21 cellular contexts compared by ENCODE assay signal in genomic region chr10:74165530-74165901, GRCh38. TPM values are rescaled to one million over a fixed set of nuclear protein-coding genes. Genes with fewer than 3 reads are reported as not detected.
DNase-seq lines count a peak whose midpoint lies in the region; ATAC-seq, FAIRE-seq and TF ChIP-seq lines count a peak whose summit lies in the region.
"Had no signal": no experiment of that assay in that cellular context is flagged by ENCODE, and none has a peak within 500 bp of the region (broad histone marks: within the 10 kb centered on the region; RNA-seq: fewer than 3 reads in every experiment).

No MANE protein-coding gene starts in this region.

- CTCF ChIA-PET in T-cell (lab: Charles Lee) = interaction anchor here (0.5 to 0.7 kb wide), 3 partner anchors 98 to 1010 kb away, joined by 3 read pairs; no protein-coding TSS in a partner anchor

- DNase-seq in HL-60 (ENCODE audit: low read depth in 1 of 2, low spot score in 1 of 2) (no peak), astrocyte (ENCODE audit: low read depth) (no peak), iris pigment epithelial cell (ENCODE audit: low read depth) (peak; percentile 67), T-cell (no peak), NCI-H1105 (lab: John Stamatoyannopoulos, UW) (no peak), NCI-H524 treated with DMSO at 0.1 percent for 48 hours (lab: John Stamatoyannopoulos, UW) (no peak)
- DNase-seq in central memory CD4-positive, alpha-beta T cell = no peak
- DNase-seq: activated CD4-positive, alpha-beta T cell treated with anti-CD3 and anti-CD28 coated beads, Interleukin-2, amount 50 U/mL, for 48 hours; activated naive CD8-positive, alpha-beta T cell treated with anti-CD3 and anti-CD28 coated beads, Interleukin-2, amount 10 ng/mL, durations not matched to agents 7 days and 5 days; activated T-cell treated with anti-CD3 and anti-CD28 coated beads, Interleukin-2, amount 50 U/mL, for 4 hours; CD8-positive, alpha-beta memory T cell; NCI-H1930; NCI-H510A treated with DMSO at 0.1 percent for 48 hours; stimulated activated CD4-positive, alpha-beta T cell treated with anti-CD3 and anti-CD28 coated beads, Interleukin-15, amount 100 ng/mL, for 24 hours had no signal

- H2AFZ ChIP-seq in ACC112 (ENCODE audit: low read length, unreplicated experiment) = no peak overlapping the region
- no peak overlapping the region for H2AFZ ChIP-seq in astrocyte (ENCODE audit: low read depth, low read length)

- H3K4me3 Mint-ChIP-seq in astrocyte (ENCODE audit: unreplicated experiment) (no peak overlapping the region), T-cell (no peak overlapping the region)
- H3K4me3 Mint-ChIP-seq: activated T-cell treated with anti-CD3 and anti-CD28 coated beads, Interleukin-2, amount 50 U/mL, for 4 hours; CD8-positive, alpha-beta memory T cell; neural crest cell; stimulated activated naive CD8-positive, alpha-beta T cell treated with anti-CD3 and anti-CD28 coated beads, Interleukin-15, Interleukin-2, amounts not matched to agents 100 ng/mL and 50 ng/mL, for 24 hours had no signal

- H3K4me3 ChIP-seq in ACC112 (ENCODE audit: low read depth, low read length) (0 out of 2 replicates have a peak overlapping the region, but pooled peaks have one; percentile 11), HL-60 (replicated peaks; ENCODE audit: insufficient read depth, low read length) (no peak overlapping the region), astrocyte (ENCODE audit: insufficient read depth, low read depth, low read length) (no peak overlapping the region)
- H3K4me3 ChIP-seq: A549, SK-N-MC had no signal

- H3K9ac ChIP-seq in astrocyte (ENCODE audit: low read length) = no peak overlapping the region

- no peak for ATAC-seq in T-cell (replicated peaks in 1 of 4)
- ATAC-seq: A549; activated T-cell treated with anti-CD3 and anti-CD28 coated beads, Interleukin-2, amount 50 U/mL, for 4 hours had no signal

- FAIRE-seq in astrocyte (lab: Jason Lieb, UNC) = no peak
- FAIRE-seq: A549, islet of Langerhans, TTC549 had no signal

- H3K27me3 Mint-ChIP-seq in astrocyte (ENCODE audit: low read depth, unreplicated experiment) = no peaks in the 10 kb centered on the region
- no peaks in the 10 kb centered on the region for H3K27me3 Mint-ChIP-seq in T-cell
- H3K27me3 Mint-ChIP-seq: activated naive CD8-positive, alpha-beta T cell treated with anti-CD3 and anti-CD28 coated beads, Interleukin-2, amount 10 ng/mL, durations not matched to agents 7 days and 5 days; CD8-positive, alpha-beta memory T cell; stimulated activated naive CD8-positive, alpha-beta T cell treated with anti-CD3 and anti-CD28 coated beads, Interleukin-15, Interleukin-2, amounts not matched to agents 100 ng/mL and 50 ng/mL, for 24 hours had no signal

- no peaks in the 10 kb centered on the region for H4K20me1 ChIP-seq in astrocyte (ENCODE audit: insufficient read depth, low read length)

- H3K4me1 ChIP-seq in ACC112 (ENCODE audit: control insufficient read depth, insufficient read depth, low read length, unreplicated experiment) (peaks cover 33% of the 10 kb centered on the region), astrocyte (ENCODE audit: insufficient read depth, low read length) (peaks cover 14% of the 10 kb centered on the region)

- H3K27me3 ChIP-seq in ACC112 (ENCODE audit: insufficient read depth, low read length) = no peaks in the 10 kb centered on the region
- H3K27me3 ChIP-seq in HL-60 (ENCODE audit: insufficient read depth, poor library complexity, severe bottlenecking) = no peaks in the 10 kb centered on the region
- H3K27me3 ChIP-seq in astrocyte (ENCODE audit: insufficient read depth, low read length) = no peaks in the 10 kb centered on the region

- peaks cover 15% of the 10 kb centered on the region for H3K4me1 Mint-ChIP-seq in astrocyte (ENCODE audit: low read depth, unreplicated experiment)
- H3K4me1 Mint-ChIP-seq in T-cell = peaks cover 26 to 31% (median 30%) of the 10 kb centered on the region in 3 donors

- H3K27ac ChIP-seq in ACC112 (ENCODE audit: low read depth, low read length) (peak overlapping the region; percentile 36), HL-60 (replicated peaks) (peak overlapping the region; percentile 61), astrocyte (ENCODE audit: low read depth, low read length) (no peak overlapping the region)
- H3K27ac ChIP-seq: A549, SK-N-MC had no signal

- H3K36me3 Mint-ChIP-seq in astrocyte (ENCODE audit: low read depth, unreplicated experiment) (no peaks in the 10 kb centered on the region), T-cell (peaks cover 4% of the 10 kb centered on the region)
- H3K36me3 Mint-ChIP-seq: activated naive CD8-positive, alpha-beta T cell treated with anti-CD3 and anti-CD28 coated beads, Interleukin-2, amount 10 ng/mL, durations not matched to agents 7 days and 5 days had no signal

- H3K4me2 ChIP-seq in astrocyte (ENCODE audit: low read length) = peak overlapping the region; percentile 34

- H3K9me3 ChIP-seq in astrocyte (ENCODE audit: insufficient read depth, low read depth, low read length) = no peaks in the 10 kb centered on the region
- H3K9me3 ChIP-seq: A549 had no signal

- TF ChIP-seq CTCF in HL-60 (IDR thresholded peaks at IDR 0.05; ENCODE audit: insufficient read depth, low read length) (no peak), astrocyte (IDR thresholded peaks at IDR 0.05; ENCODE audit: insufficient read depth, low read depth, low read length) (no peak)

- H3K9me3 Mint-ChIP-seq in astrocyte (ENCODE audit: unreplicated experiment) = no peaks in the 10 kb centered on the region
- no peaks in the 10 kb centered on the region for H3K9me3 Mint-ChIP-seq in T-cell
- H3K9me3 Mint-ChIP-seq: activated naive CD8-positive, alpha-beta T cell treated with anti-CD3 and anti-CD28 coated beads, Interleukin-2, amount 10 ng/mL, durations not matched to agents 7 days and 5 days; activated T-cell treated with anti-CD3 and anti-CD28 coated beads, Interleukin-2, amount 50 U/mL, for 4 hours; CD8-positive, alpha-beta memory T cell; neural crest cell; stimulated activated naive CD8-positive, alpha-beta T cell treated with anti-CD3 and anti-CD28 coated beads, Interleukin-15, Interleukin-2, amounts not matched to agents 100 ng/mL and 50 ng/mL, for 24 hours had no signal

- H3K27ac Mint-ChIP-seq in astrocyte (ENCODE audit: unreplicated experiment) (peak overlapping the region; percentile 66), T-cell (no peak overlapping the region)
- H3K27ac Mint-ChIP-seq: activated naive CD8-positive, alpha-beta T cell treated with anti-CD3 and anti-CD28 coated beads, Interleukin-2, amount 10 ng/mL, durations not matched to agents 7 days and 5 days; CD8-positive, alpha-beta memory T cell had no signal

- H3K36me3 ChIP-seq in ACC112 (ENCODE audit: insufficient read depth, low read length) (no peaks in the 10 kb centered on the region), astrocyte (ENCODE audit: insufficient read depth, low read length) (no peaks in the 10 kb centered on the region)

- POLR2A ChIA-PET in T-cell (lab: Charles Lee) = interaction anchor here in 1 of 2 donors (0.6 kb wide), 1 partner anchor 11 kb away, joined by 3 read pairs; no protein-coding TSS in a partner anchor

- H3K79me2 ChIP-seq in ACC112 (ENCODE audit: control insufficient read depth, insufficient read depth, low read length, unreplicated experiment) = peaks cover 4% of the 10 kb centered on the region
- H3K79me2 ChIP-seq in astrocyte (ENCODE audit: insufficient read depth, low read length) = no peaks in the 10 kb centered on the region

RNA-seq across cellular contexts. Expression of gene ADK, which starts 14.5 kb away (rescaled TPM):
- 58.3 and 62.0 TPM in 2 replicates for total RNA-seq in astrocyte
- 10 to 100 TPM; 20.7 to 32.8 (median 23.6) TPM for total RNA-seq in T-cell

RNA-seq across cellular contexts. Expression of gene AP3M1, which starts 14.9 kb away (rescaled TPM):
- 45.9 and 50.0 TPM in 2 replicates for total RNA-seq in astrocyte
- total RNA-seq in T-cell = 10 to 100 TPM; 25.8 to 37.1 (median 33.9) TPM
